Comparison of ENCODE assay signal across 9 cellular contexts in the genomic region with DNA sequence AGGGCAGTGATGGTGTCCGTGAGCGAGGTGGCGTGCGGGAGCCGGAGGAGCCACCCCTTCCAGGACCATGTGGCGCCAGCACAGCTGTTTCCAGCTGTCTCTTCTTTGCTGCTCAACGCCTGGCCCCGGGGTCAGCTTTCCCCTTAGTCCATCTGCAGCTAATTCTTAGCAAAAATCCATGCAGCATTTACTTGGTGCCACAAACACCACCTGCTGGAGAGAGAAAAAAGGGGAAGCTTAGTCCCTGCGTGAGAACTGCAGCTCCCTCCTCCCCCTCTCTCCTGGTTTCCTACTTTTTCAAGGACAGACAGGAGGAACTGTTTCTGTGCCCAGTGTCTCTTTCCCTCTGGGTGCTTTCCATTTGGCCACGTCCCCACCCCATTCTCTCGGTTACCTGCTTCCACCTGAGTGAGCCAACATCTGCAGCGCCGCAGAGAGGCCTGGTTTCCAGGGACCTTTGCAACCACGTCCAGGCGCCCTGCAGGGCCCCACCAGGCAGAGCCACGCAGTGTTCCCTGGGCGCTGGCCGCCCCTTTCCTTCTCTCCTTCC. TPM values are rescaled to one million over a fixed set of nuclear protein-coding genes. Genes with fewer than 3 reads are reported as not detected.
A peak's percentile ranks its signal among the peaks of the same experiment; 100 is the strongest.
DNase-seq lines count a peak whose midpoint lies in the region; ATAC-seq, FAIRE-seq and TF ChIP-seq lines count a peak whose summit lies in the region.
"Had no signal": no experiment of that assay in that cellular context is flagged by ENCODE, and none has a peak within 500 bp of the region (broad histone marks: within the 10 kb centered on the region; RNA-seq: fewer than 3 reads in every experiment).

No MANE protein-coding gene starts in this region.

- TF ChIP-seq POLR2A in A549 (IDR thresholded peaks at IDR 0.05; ENCODE audit: low read length) = no peak

- POLR2A ChIA-PET in A549 (lab: Yijun Ruan, JAX) = no interaction called here

- H3K36me3 ChIP-seq in SJCRH30 = no peaks in the 10 kb centered on the region

- peak; percentile 25 to 57; a peak in 5 of 6 replicates for ATAC-seq in A549
- ATAC-seq in GM18502 (IDR thresholded peaks at IDR 0.05; ENCODE audit: poor library complexity, unreplicated experiment) = no peak

- H3K4me3 ChIP-seq in A549 = no peak overlapping the region
- H3K4me3 ChIP-seq in SJCRH30 = no peak overlapping the region

- no peak for TF ChIP-seq CTCF in A549 (IDR thresholded peaks at IDR 0.05)
- TF ChIP-seq CTCF in HFFc6 (IDR thresholded peaks at IDR 0.05) = peak; percentile 53

- H3K4me1 Mint-ChIP-seq in HFFc6 (ENCODE audit: low read depth) = no peaks in the 10 kb centered on the region
- H3K4me1 Mint-ChIP-seq: memory B cell had no signal

- no peaks in the 10 kb centered on the region; the same call in 1 of the 2 replicates for H3K27me3 ChIP-seq in SJCRH30

- peaks cover 13% of the 10 kb centered on the region for H3K27me3 Mint-ChIP-seq in HFFc6 (ENCODE audit: insufficient read depth)

- H3K27ac ChIP-seq in A549 (no peak overlapping the region), SJCRH30 (no peak overlapping the region)

- TF ChIP-seq RAD21 in A549 (conservative IDR thresholded peaks at IDR 0.05 in 1 of 2, IDR thresholded peaks at IDR 0.05 in 1 of 2) = no peak

- DNase-seq in A549 (ENCODE audit: low read depth in 1 of 2, low spot score in 1 of 2) = peak; percentile 28 to 58
- DNase-seq in HFFc6 = peak; percentile 39
- DNase-seq in SJCRH30 = peak; percentile 66 to 75
- peak; percentile 52 for DNase-seq in hepatic stellate cell (ENCODE audit: low spot score)
- DNase-seq in GM19238 (ENCODE audit: insufficient read length, low spot score) = no peak
- DNase-seq in cortex of kidney (lab: John Stamatoyannopoulos, UW) = no peak
- no peak for DNase-seq in COLO668 (lab: John Stamatoyannopoulos, UW; ENCODE audit: unreplicated experiment)

- 41% methylated on average over 15 of the region's 18 CpGs for WGBS in A549 (ENCODE audit: missing lambda C conversion rate)

- H3K27ac Mint-ChIP-seq in HFFc6 = no peak overlapping the region
- H3K27ac Mint-ChIP-seq: memory B cell had no signal

- no peaks in the 10 kb centered on the region for H3K36me3 Mint-ChIP-seq in HFFc6 (ENCODE audit: low read depth)
- H3K36me3 Mint-ChIP-seq: memory B cell had no signal

- no peak for TF ChIP-seq EP300 in A549 (IDR thresholded peaks at IDR 0.05)

- CTCF ChIA-PET in A549 (lab: Yijun Ruan, JAX) = interaction anchor here (0.6 to 5.6 kb wide), 5 partner anchors 30 to 439 kb away, joined by 3 to 63 read pairs (median 6); no protein-coding TSS in a partner anchor

- no peak overlapping the region for H3K4me2 ChIP-seq in A549

- H3K9me3 Mint-ChIP-seq in HFFc6 = no peaks in the 10 kb centered on the region
- H3K9me3 Mint-ChIP-seq: memory B cell had no signal

- no peaks in the 10 kb centered on the region for H3K9me3 ChIP-seq in A549
- H3K9me3 ChIP-seq in SJCRH30 (replicated peaks) = no peaks in the 10 kb centered on the region

- no peaks in the 10 kb centered on the region; the same call in 2 of the 3 replicates for H3K4me1 ChIP-seq in A549
- H3K4me1 ChIP-seq in SJCRH30 = peaks cover 27% of the 10 kb centered on the region

- H3K4me3 Mint-ChIP-seq in HFFc6 = no peak overlapping the region
- H3K4me3 Mint-ChIP-seq: memory B cell had no signal

- FAIRE-seq in A549 (lab: Jason Lieb, UNC) = no peak

TF ChIP-seq in A549, 52 proteins besides CTCF, POLR2A, EP300 and RAD21:
- no peak for TF ChIP-seq MYC (IDR thresholded peaks at IDR 0.05; ENCODE audit: borderline replicate concordance, low read length)

RNA-seq across cellular contexts. Expression of gene SLC6A19, which starts 3.4 kb away (rescaled TPM):
- not detected in 2 replicates for polyA plus RNA-seq in A549 (2011; rRNA removed)
- polyA plus RNA-seq in A549 (2012; cell fraction: cytosol; rRNA removed) = 0.01 and 0.03 TPM in 2 replicates
- polyA plus RNA-seq in A549 (2012; cell fraction: nucleus; rRNA removed) = 0.02 and 0.10 TPM in 2 replicates
- 0.01 to 0.03 TPM in 2 of 3 replicates, not detected in the other for polyA plus RNA-seq in A549 (2017; fragmentation: RNase III; extraction: RNeasy Plus Mini Kit Qiagen cat#74134 plus additional on column Dnase treatment)
- not detected in 2 replicates for polyA minus RNA-seq in A549 (2011; rRNA and poly(A)+ RNA removed)
- not detected for total RNA-seq in HFFc6 (2021; fragmentation: NEBNext Ultra II Directional; extraction: Animal tissue kit (Norgen Biotek cat#: 25700))
- not detected in 2 replicates for total RNA-seq in SJCRH30 (2014; rRNA removed; shearing (Covaris generic))

RNA-seq across cellular contexts. Expression of gene SLC6A18, which starts 20.4 kb away (rescaled TPM):
- polyA plus RNA-seq in A549 (2011; rRNA removed) (not detected in 2 replicates), A549 (2017; fragmentation: RNase III; extraction: RNeasy Plus Mini Kit Qiagen cat#74134 plus additional on column Dnase treatment) (not detected in 3 replicates)
- polyA plus RNA-seq in A549 (2012; cell fraction: cytosol; rRNA removed) = not detected in 2 replicates
- not detected in 2 replicates for polyA plus RNA-seq in A549 (2012; cell fraction: nucleus; rRNA removed)
- not detected in 2 replicates for polyA minus RNA-seq in A549 (2011; rRNA and poly(A)+ RNA removed)
- not detected for total RNA-seq in HFFc6 (2021; fragmentation: NEBNext Ultra II Directional; extraction: Animal tissue kit (Norgen Biotek cat#: 25700))
- not detected in 2 replicates for total RNA-seq in SJCRH30 (2014; rRNA removed; shearing (Covaris generic))

Comparison
In these comparisons a context has a peak if more than half of its experiments do, and no peak if none do; other contexts are left out.
1. DNase-seq: peak in A549 (2 of 2), HFFc6 (single experiment), SJCRH30 (2 of 2) and hepatic stellate cell (single experiment); none in GM19238 (single experiment), cortex of kidney (single experiment) and COLO668 (single experiment).